8 cellular contexts compared by ENCODE assay signal in the genomic region with DNA sequence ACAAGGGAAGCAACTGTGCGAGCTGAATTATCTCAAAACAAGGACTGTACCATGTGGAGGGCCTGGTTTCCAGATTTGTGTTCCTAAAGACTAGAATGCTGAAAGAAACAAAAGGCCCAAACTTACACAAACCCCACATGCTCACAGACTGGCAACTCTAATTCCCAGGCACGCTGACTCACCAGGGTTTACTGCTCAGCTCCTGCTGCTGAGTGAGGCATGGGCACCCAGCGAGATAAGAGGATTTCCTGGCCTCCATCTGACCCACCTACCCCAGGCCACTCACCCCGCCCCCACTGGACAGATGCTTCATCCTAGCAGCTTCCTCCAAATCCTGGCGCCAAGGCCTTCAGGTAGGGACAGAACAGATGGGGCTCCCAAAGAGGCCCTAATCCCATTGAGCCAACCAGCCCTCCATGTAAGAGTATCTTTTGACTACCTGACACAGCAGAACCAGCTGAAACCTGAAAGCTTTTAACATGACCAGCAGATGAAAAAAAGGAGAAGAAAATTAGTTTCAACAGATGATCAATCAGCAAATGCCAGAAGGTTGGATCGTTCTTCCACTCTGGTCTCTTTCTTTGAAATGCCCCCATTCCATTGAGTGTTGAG. TPM values are rescaled to one million over a fixed set of nuclear protein-coding genes. Genes with fewer than 3 reads are reported as not detected.
DNase-seq lines count a peak whose midpoint lies in the region; ATAC-seq and TF ChIP-seq lines count a peak whose summit lies in the region.

No MANE protein-coding gene starts in this region.

- H4K8ac ChIP-seq in trophoblast cell (ENCODE audit: low read depth, low read length) = no peak overlapping the region

- no peak overlapping the region for H3K4ac ChIP-seq in trophoblast cell (ENCODE audit: low read depth, low read length)

- H3K9ac ChIP-seq in trophoblast cell (ENCODE audit: low read length) = no peak overlapping the region

- H2BK5ac ChIP-seq in trophoblast cell (ENCODE audit: low read depth, low read length, poor library complexity) = peak overlapping the region; percentile 64

- no peaks in the 10 kb centered on the region for H3K9me3 ChIP-seq in esophagus (ENCODE audit: control insufficient read depth in 2 of 2, insufficient read depth in 1 of 2, low read depth in 1 of 2, low read length in 1 of 2)
- H3K9me3 ChIP-seq in trophoblast cell (ENCODE audit: insufficient read depth, low read depth, low read length) = no peaks in the 10 kb centered on the region

- peaks cover 7% of the 10 kb centered on the region for H3K79me1 ChIP-seq in trophoblast cell (ENCODE audit: low read length)

- H2AK5ac ChIP-seq in trophoblast cell (ENCODE audit: low read length) = peak overlapping the region; percentile 32

- ATAC-seq in GM21619 (IDR thresholded peaks at IDR 0.05; ENCODE audit: unreplicated experiment) (peak; percentile 18), SK-N-SH treated with all-trans-retinoic acid at 6 μM for 48 hours (peak; percentile 85), HG03460 (IDR thresholded peaks at IDR 0.05; ENCODE audit: unreplicated experiment) (no peak), GM21576 (IDR thresholded peaks at IDR 0.05; ENCODE audit: unreplicated experiment) (no peak)

- no peak overlapping the region for H3K4me3 ChIP-seq in esophagus (ENCODE audit: low read depth in 1 of 2, low read length in 2 of 2)
- H3K4me3 ChIP-seq in trophoblast cell (ENCODE audit: low read depth, low read length) = no peak overlapping the region

- H3K14ac ChIP-seq in trophoblast cell (ENCODE audit: low read length) = peak overlapping the region; percentile 10

- H4K12ac ChIP-seq in trophoblast cell (ENCODE audit: low read depth, low read length) = no peak overlapping the region

- peak overlapping the region; percentile 10 for H4K91ac ChIP-seq in trophoblast cell (ENCODE audit: low read depth, low read length)

- no peak overlapping the region for H3K18ac ChIP-seq in trophoblast cell (ENCODE audit: low read length)

- H3K4me2 ChIP-seq in trophoblast cell (ENCODE audit: low read length) = no peak overlapping the region

- no peak overlapping the region for H3K23ac ChIP-seq in trophoblast cell (ENCODE audit: low read length)

- peaks cover 6 to 29% of the 10 kb centered on the region in 2 donors for H3K4me1 ChIP-seq in esophagus (ENCODE audit: control insufficient read depth in 2 of 2, insufficient read depth in 2 of 2, low read length in 1 of 2)
- H3K4me1 ChIP-seq in trophoblast cell (ENCODE audit: control insufficient read depth in 1 of 2, insufficient read depth in 2 of 2, low read length in 2 of 2) = peaks cover 23 to 24% of the 10 kb centered on the region in 2 experiments

- WGBS in esophagus, 2 donors = 54 to 57% methylated on average over 6 of the region's 6 CpGs
- WGBS in trophoblast cell (ENCODE audit: extremely low coverage, insufficient coverage, insufficient read length) = no CpG with 5 or more reads among the region's 6 CpGs

- H3K36me3 ChIP-seq in esophagus (ENCODE audit: control insufficient read depth in 2 of 2, insufficient read depth in 2 of 2, low read length in 1 of 2) (peaks cover 0 to 7% of the 10 kb centered on the region in 2 donors), trophoblast cell (ENCODE audit: control insufficient read depth in 1 of 2, insufficient read depth in 2 of 2, low read length in 2 of 2) (peaks cover 8 to 9% of the 10 kb centered on the region in 2 experiments)

- peak; percentile 65 for DNase-seq in AG08396 (ENCODE audit: low spot score)
- DNase-seq in trophoblast cell = peak; percentile 24 to 25
- no peak for DNase-seq in Kasumi-1 (lab: John Stamatoyannopoulos, UW)

- no peaks in the 10 kb centered on the region for H3K27me3 ChIP-seq in esophagus (ENCODE audit: control insufficient read depth in 1 of 2, insufficient read depth in 2 of 2, low read length in 2 of 2)
- no peaks in the 10 kb centered on the region for H3K27me3 ChIP-seq in trophoblast cell (ENCODE audit: insufficient read depth, low read length)

- H2BK12ac ChIP-seq in trophoblast cell (ENCODE audit: low read length) = no peak overlapping the region

- peaks cover 4% of the 10 kb centered on the region for H3K79me2 ChIP-seq in trophoblast cell (ENCODE audit: control insufficient read depth, insufficient read depth, low read length, poor library complexity)

- H3K27ac ChIP-seq in esophagus (ENCODE audit: low read depth in 2 of 2, low read length in 1 of 2) (peak overlapping the region; percentile 92 to 93), trophoblast cell (ENCODE audit: low read depth, low read length) (peak overlapping the region; percentile 6)

- no peak overlapping the region for H2AFZ ChIP-seq in trophoblast cell (ENCODE audit: insufficient read depth, low read length, poor library complexity)

- H2BK120ac ChIP-seq in trophoblast cell (ENCODE audit: insufficient read depth, low read length, poor library complexity) = peak overlapping the region; percentile 19

TF ChIP-seq in SK-N-SH treated with all-trans-retinoic acid at 6 μM for 48 hours, 23 proteins besides CTCF, POLR2A, EP300 and RAD21:
- TF ChIP-seq SNAI2 (CRISPR knock-in tag; IDR thresholded peaks at IDR 0.05) (peak; percentile 20; the same call in 1 of the 2 replicates), ZNF70 (CRISPR knock-in tag; IDR thresholded peaks at IDR 0.05) (no peak), ZNF565 (CRISPR knock-in tag; conservative IDR thresholded peaks at IDR 0.05; ENCODE audit: low read depth) (no peak), GLIS3 (CRISPR knock-in tag; IDR thresholded peaks at IDR 0.05) (peak; percentile 18; the same call in 1 of the 2 replicates), OSR1 (CRISPR knock-in tag; IDR thresholded peaks at IDR 0.05) (peak; percentile 51; the same call in 1 of the 2 replicates), ISL1 (CRISPR knock-in tag; IDR thresholded peaks at IDR 0.05) (0 out of 2 replicates have a peak, but pooled peaks have one; percentile 30), CSDC2 (CRISPR knock-in tag; IDR thresholded peaks at IDR 0.05) (peak; percentile 77), TOX (CRISPR knock-in tag; IDR thresholded peaks at IDR 0.05; ENCODE audit: borderline replicate concordance) (peak; percentile 22; the same call in 1 of the 2 replicates), ZFP3 (CRISPR knock-in tag; IDR thresholded peaks at IDR 0.05) (peak; percentile 82), TCF4 (CRISPR knock-in tag; IDR thresholded peaks at IDR 0.05; ENCODE audit: borderline replicate concordance) (no peak)
TF ChIP-seq in SK-N-SH treated with all-trans-retinoic acid at 6 μM for 48 hours: peak in this region for 7.

RNA-seq across cellular contexts. Expression of a gene that starts 33.9 kb away (rescaled TPM):
- polyA plus RNA-seq in esophagus = 1 to 10 TPM; 3.2 to 6.5 TPM
- polyA plus RNA-seq in trophoblast cell (2013) = 7.3 and 7.9 TPM in 2 replicates

RNA-seq across cellular contexts. Expression of a gene that starts 34.3 kb away (rescaled TPM):
- polyA plus RNA-seq in esophagus = 10 to 100 TPM; 15.8 to 15.9 TPM
- polyA plus RNA-seq in trophoblast cell (2013) = 14.8 and 16.5 TPM in 2 replicates

RNA-seq across cellular contexts. Expression of a gene that starts 59.9 kb away (rescaled TPM):
- 1 to 10 TPM; 1.4 to 1.5 TPM for polyA plus RNA-seq in esophagus
- polyA plus RNA-seq in trophoblast cell (2013) = 2.0 and 2.6 TPM in 2 replicates

RNA-seq across cellular contexts. Expression of a gene that starts 60.0 kb away (rescaled TPM):
- 1 to 10 TPM; 7.7 to 8.0 TPM for polyA plus RNA-seq in esophagus
- 8.9 and 11.0 TPM in 2 replicates for polyA plus RNA-seq in trophoblast cell (2013)

Comparison
In these comparisons a context has a peak if more than half of its experiments do, and no peak if none do; other contexts are left out.
1. DNase-seq: peak in AG08396 (single experiment) and trophoblast cell (2 of 2); none in Kasumi-1 (0 of 2).
2. ATAC-seq: peak in GM21619 (single experiment) and SK-N-SH treated with all-trans-retinoic acid at 6 μM for 48 hours (single experiment); none in HG03460 (single experiment) and GM21576 (single experiment).